Comparison of ENCODE assay signal across 14 cellular contexts in genomic region chr6:106356382-106356781, GRCh38.
"Had no signal": no experiment of that assay in that cellular context is flagged by ENCODE, and none has a peak within 500 bp of the region (broad histone marks: within the 10 kb centered on the region; RNA-seq: fewer than 3 reads in every experiment).

No MANE protein-coding gene starts in this region.

- H3K4me1 ChIP-seq: foreskin keratinocyte had no signal

- H3K9me3 ChIP-seq: esophagus squamous epithelium had no signal

- H3K4me3 ChIP-seq: esophagus squamous epithelium, hepatocyte had no signal

- H3K79me2 ChIP-seq: hepatocyte had no signal

- H2AFZ ChIP-seq: hepatocyte had no signal

- H3K27ac ChIP-seq: foreskin keratinocyte, hepatocyte had no signal

- H3K36me3 ChIP-seq: esophagus squamous epithelium had no signal

- H3K4me2 ChIP-seq: hepatocyte had no signal

- H3K27me3 ChIP-seq: foreskin keratinocyte had no signal

- FAIRE-seq: endometrium had no signal

- DNase-seq: effector memory CD4-positive, alpha-beta T cell; esophagus squamous epithelium; head of caudate nucleus; kidney glomerular epithelial cell; mesendoderm; naive thymus-derived CD4-positive, alpha-beta T cell; nephron progenitor cell; posterior cingulate gyrus; stimulated activated CD4-positive, alpha-beta T cell treated with anti-CD3 and anti-CD28 coated beads, Interleukin-2, amount 100 ng/mL, for 24 hours; stimulated activated naive CD4-positive, alpha-beta T cell treated with Interleukin-2 at 50 U/mL for 16 hours; trophoblast cell had no signal
